Comparison of ENCODE assay signal across 14 cellular contexts in genomic region chr12:92558806-92559205, GRCh38.
DNase-seq lines count a peak whose midpoint lies in the region; ATAC-seq and TF ChIP-seq lines count a peak whose summit lies in the region.
"Had no signal": no experiment of that assay in that cellular context is flagged by ENCODE, and none has a peak within 500 bp of the region (broad histone marks: within the 10 kb centered on the region; RNA-seq: fewer than 3 reads in every experiment).

No MANE protein-coding gene starts in this region.

- TF ChIP-seq CTCF in neural crest cell (conservative IDR thresholded peaks at IDR 0.05) = no peak

- no peak for DNase-seq in activated T-cell treated with anti-CD3 and anti-CD28 coated beads, Interleukin-2, amount 50 U/mL, for 4 hours
- DNase-seq in activated T-cell treated with anti-CD3 and anti-CD28 coated beads, Interleukin-2, amount 50 U/mL, for 48 hours = no peak
- DNase-seq in HCEC 1CT = peak; percentile 43
- DNase-seq in activated naive CD8-positive, alpha-beta T cell treated with anti-CD3 and anti-CD28 coated beads, Interleukin-2, amount 50 U/mL, for 24 hours = no peak
- DNase-seq in neural crest cell (ENCODE audit: low read depth, low spot score) = no peak
- no peak for DNase-seq in NCI-H2081 treated with DMSO at 0.1 percent for 48 hours (lab: John Stamatoyannopoulos, UW)
- no peak for DNase-seq in COR-L47 (lab: John Stamatoyannopoulos, UW)
- DNase-seq: dermis blood vessel endothelial cell, kidney glomerular epithelial cell, NCI-H1092, upper lobe of right lung had no signal

- H3K9me3 Mint-ChIP-seq in activated T-cell treated with anti-CD3 and anti-CD28 coated beads, Interleukin-2, amount 50 U/mL, for 4 hours = peaks cover 12% of the 10 kb centered on the region
- H3K9me3 Mint-ChIP-seq in activated naive CD8-positive, alpha-beta T cell treated with anti-CD3 and anti-CD28 coated beads, Interleukin-2, amount 50 U/mL, for 24 hours = peaks cover 17% of the 10 kb centered on the region
- no peaks in the 10 kb centered on the region for H3K9me3 Mint-ChIP-seq in neural crest cell
- H3K9me3 Mint-ChIP-seq: nephron had no signal

- no peak for ATAC-seq in activated T-cell treated with anti-CD3 and anti-CD28 coated beads, Interleukin-2, amount 50 U/mL, for 4 hours
- peak; percentile 45 for ATAC-seq in activated naive CD8-positive, alpha-beta T cell treated with anti-CD3 and anti-CD28 coated beads, Interleukin-2, amount 50 U/mL, for 24 hours
- no peak for ATAC-seq in HG03354 (IDR thresholded peaks at IDR 0.05; ENCODE audit: poor library complexity, severe bottlenecking, unreplicated experiment)
- ATAC-seq: gastroesophageal sphincter, upper lobe of right lung had no signal

- peaks cover 10% of the 10 kb centered on the region for H3K36me3 Mint-ChIP-seq in activated T-cell treated with anti-CD3 and anti-CD28 coated beads, Interleukin-2, amount 50 U/mL, for 4 hours (ENCODE audit: insufficient read depth)
- H3K36me3 Mint-ChIP-seq in activated naive CD8-positive, alpha-beta T cell treated with anti-CD3 and anti-CD28 coated beads, Interleukin-2, amount 50 U/mL, for 24 hours (ENCODE audit: low read depth) = peaks cover 13% of the 10 kb centered on the region
- no peaks in the 10 kb centered on the region for H3K36me3 Mint-ChIP-seq in neural crest cell (ENCODE audit: low read depth)

- peaks cover 80% of the 10 kb centered on the region for H3K4me1 Mint-ChIP-seq in activated T-cell treated with anti-CD3 and anti-CD28 coated beads, Interleukin-2, amount 50 U/mL, for 4 hours (ENCODE audit: low read depth)
- H3K4me1 Mint-ChIP-seq in activated naive CD8-positive, alpha-beta T cell treated with anti-CD3 and anti-CD28 coated beads, Interleukin-2, amount 50 U/mL, for 24 hours = peaks cover 48% of the 10 kb centered on the region
- H3K4me1 Mint-ChIP-seq in neural crest cell = no peaks in the 10 kb centered on the region

- no peaks in the 10 kb centered on the region for H3K27me3 Mint-ChIP-seq in activated T-cell treated with anti-CD3 and anti-CD28 coated beads, Interleukin-2, amount 50 U/mL, for 4 hours (ENCODE audit: low read depth)
- no peaks in the 10 kb centered on the region for H3K27me3 Mint-ChIP-seq in activated naive CD8-positive, alpha-beta T cell treated with anti-CD3 and anti-CD28 coated beads, Interleukin-2, amount 50 U/mL, for 24 hours
- no peaks in the 10 kb centered on the region for H3K27me3 Mint-ChIP-seq in neural crest cell (ENCODE audit: low read depth)

- peak overlapping the region; percentile 46 for H3K4me3 Mint-ChIP-seq in activated T-cell treated with anti-CD3 and anti-CD28 coated beads, Interleukin-2, amount 50 U/mL, for 4 hours
- H3K4me3 Mint-ChIP-seq in activated naive CD8-positive, alpha-beta T cell treated with anti-CD3 and anti-CD28 coated beads, Interleukin-2, amount 50 U/mL, for 24 hours = peak overlapping the region; percentile 10
- H3K4me3 Mint-ChIP-seq in neural crest cell = no peak overlapping the region
- H3K4me3 Mint-ChIP-seq: nephron had no signal

- no peak overlapping the region for H3K27ac Mint-ChIP-seq in activated naive CD8-positive, alpha-beta T cell treated with anti-CD3 and anti-CD28 coated beads, Interleukin-2, amount 50 U/mL, for 24 hours
- peak overlapping the region; percentile 45 for H3K27ac Mint-ChIP-seq in neural crest cell (ENCODE audit: unreplicated experiment)
